ENCODE assay signal across 1 cellular context in the genomic region with DNA sequence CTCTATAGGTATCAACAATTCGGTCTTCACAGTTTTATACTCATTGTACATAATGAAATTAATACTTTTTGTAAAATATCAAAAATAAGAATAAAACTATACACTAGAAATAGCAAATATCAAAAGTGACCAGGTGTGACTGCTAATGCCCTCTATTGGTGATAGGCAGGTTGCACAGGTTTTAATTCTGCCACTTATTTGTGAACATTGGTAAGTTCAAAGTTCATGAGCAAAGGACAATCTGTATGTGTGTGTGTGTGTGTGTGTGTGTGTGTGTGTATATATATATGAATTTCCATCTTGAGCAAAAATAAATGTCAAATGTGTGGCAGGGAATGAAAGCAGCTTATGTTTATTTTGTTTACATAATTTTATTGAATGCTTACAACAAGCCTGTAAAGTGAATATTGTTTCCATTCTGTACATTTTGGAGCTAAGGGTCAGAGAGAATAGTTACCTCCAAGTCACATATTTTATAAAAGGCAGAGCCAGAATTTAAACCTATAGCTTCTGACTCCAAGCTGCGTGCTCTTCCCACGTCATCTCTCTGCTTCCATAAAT.
TF ChIP-seq lines count a peak whose summit lies in the region.

No MANE protein-coding gene starts in this region.

TF ChIP-seq in SK-N-SH treated with all-trans-retinoic acid at 6 μM for 48 hours, 23 proteins besides CTCF, POLR2A, EP300 and RAD21 (continued from another document):
- TF ChIP-seq, protein P1, sequence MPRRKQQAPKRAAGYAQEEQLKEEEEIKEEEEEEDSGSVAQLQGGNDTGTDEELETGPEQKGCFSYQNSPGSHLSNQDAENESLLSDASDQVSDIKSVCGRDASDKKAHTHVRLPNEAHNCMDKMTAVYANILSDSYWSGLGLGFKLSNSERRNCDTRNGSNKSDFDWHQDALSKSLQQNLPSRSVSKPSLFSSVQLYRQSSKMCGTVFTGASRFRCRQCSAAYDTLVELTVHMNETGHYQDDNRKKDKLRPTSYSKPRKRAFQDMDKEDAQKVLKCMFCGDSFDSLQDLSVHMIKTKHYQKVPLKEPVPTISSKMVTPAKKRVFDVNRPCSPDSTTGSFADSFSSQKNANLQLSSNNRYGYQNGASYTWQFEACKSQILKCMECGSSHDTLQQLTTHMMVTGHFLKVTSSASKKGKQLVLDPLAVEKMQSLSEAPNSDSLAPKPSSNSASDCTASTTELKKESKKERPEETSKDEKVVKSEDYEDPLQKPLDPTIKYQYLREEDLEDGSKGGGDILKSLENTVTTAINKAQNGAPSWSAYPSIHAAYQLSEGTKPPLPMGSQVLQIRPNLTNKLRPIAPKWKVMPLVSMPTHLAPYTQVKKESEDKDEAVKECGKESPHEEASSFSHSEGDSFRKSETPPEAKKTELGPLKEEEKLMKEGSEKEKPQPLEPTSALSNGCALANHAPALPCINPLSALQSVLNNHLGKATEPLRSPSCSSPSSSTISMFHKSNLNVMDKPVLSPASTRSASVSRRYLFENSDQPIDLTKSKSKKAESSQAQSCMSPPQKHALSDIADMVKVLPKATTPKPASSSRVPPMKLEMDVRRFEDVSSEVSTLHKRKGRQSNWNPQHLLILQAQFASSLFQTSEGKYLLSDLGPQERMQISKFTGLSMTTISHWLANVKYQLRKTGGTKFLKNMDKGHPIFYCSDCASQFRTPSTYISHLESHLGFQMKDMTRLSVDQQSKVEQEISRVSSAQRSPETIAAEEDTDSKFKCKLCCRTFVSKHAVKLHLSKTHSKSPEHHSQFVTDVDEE (CRISPR knock-in tag; IDR thresholded peaks at IDR 0.05), result no peak
- TF ChIP-seq ZFP30 (CRISPR knock-in tag; IDR thresholded peaks at IDR 0.05), result no peak
- TF ChIP-seq, protein P2, sequence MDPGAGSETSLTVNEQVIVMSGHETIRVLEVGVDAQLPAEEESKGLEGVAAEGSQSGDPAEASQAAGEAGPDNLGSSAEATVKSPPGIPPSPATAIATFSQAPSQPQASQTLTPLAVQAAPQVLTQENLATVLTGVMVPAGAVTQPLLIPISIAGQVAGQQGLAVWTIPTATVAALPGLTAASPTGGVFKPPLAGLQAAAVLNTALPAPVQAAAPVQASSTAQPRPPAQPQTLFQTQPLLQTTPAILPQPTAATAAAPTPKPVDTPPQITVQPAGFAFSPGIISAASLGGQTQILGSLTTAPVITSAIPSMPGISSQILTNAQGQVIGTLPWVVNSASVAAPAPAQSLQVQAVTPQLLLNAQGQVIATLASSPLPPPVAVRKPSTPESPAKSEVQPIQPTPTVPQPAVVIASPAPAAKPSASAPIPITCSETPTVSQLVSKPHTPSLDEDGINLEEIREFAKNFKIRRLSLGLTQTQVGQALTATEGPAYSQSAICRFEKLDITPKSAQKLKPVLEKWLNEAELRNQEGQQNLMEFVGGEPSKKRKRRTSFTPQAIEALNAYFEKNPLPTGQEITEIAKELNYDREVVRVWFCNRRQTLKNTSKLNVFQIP (CRISPR knock-in tag; IDR thresholded peaks at IDR 0.05; ENCODE audit: borderline replicate concordance, low read depth), result no peak
